ENCODE assay signal across 13 cellular contexts in the genomic region with DNA sequence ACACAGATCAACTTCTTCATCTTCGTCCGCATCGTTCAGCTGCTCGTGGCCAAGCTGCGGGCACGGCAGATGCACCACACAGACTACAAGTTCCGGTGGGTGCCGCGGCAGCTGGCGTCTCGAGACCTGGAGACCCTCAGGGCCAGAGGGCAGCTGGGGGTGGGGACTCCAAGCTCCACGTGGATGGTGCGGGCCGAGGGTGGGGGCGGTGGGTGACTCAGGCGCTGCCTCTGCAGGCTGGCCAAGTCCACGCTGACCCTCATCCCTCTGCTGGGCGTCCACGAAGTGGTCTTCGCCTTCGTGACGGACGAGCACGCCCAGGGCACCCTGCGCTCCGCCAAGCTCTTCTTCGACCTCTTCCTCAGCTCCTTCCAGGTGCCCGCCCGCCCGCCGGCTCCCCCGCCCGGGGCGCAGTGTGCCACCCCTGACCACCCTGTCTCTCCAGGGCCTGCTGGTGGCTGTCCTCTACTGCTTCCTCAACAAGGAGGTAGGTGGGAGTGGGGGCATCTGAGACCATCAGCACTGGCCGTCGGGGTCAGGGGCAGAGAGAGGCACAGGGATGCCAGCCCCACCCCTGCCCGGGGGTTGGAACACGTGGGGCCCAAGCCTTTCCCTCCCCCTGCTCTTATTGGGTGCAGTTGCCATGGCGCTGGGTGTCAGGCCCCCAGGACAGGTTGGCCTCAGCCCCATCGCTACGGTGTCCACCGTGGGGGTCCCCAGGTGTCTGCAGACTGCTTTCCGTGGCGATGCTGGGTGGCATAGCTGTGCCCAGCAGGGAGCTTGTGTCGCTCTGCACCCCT. TPM values are rescaled to one million over a fixed set of nuclear protein-coding genes. Genes with fewer than 3 reads are reported as not detected.
DNase-seq lines count a peak whose midpoint lies in the region; ATAC-seq and TF ChIP-seq lines count a peak whose summit lies in the region.
"Had no signal": no experiment of that assay in that cellular context is flagged by ENCODE, and none has a peak within 500 bp of the region (broad histone marks: within the 10 kb centered on the region; RNA-seq: fewer than 3 reads in every experiment).

No MANE protein-coding gene starts in this region.

- no peak for ATAC-seq in RWPE2 (ENCODE audit: low read depth)
- no peak for ATAC-seq in right lobe of liver
- ATAC-seq in GM23338: no peak
- ATAC-seq in HG02571 (IDR thresholded peaks at IDR 0.05; ENCODE audit: unreplicated experiment): no peak

- no peaks in the 10 kb centered on the region; the same call in 1 of the 3 replicates for H3K4me1 Mint-ChIP-seq in GM23338

- H3K79me2 ChIP-seq in GM23338 (replicated peaks; ENCODE audit: insufficient read depth): no peaks in the 10 kb centered on the region

- WGBS in right lobe of liver (ENCODE audit: insufficient coverage, low coverage, low lambda C conversion rate, missing lambda C conversion rate): 78% methylated on average over 13 of the region's 45 CpGs

- H3K27ac ChIP-seq in RWPE2 (ENCODE audit: poor library complexity, severe bottlenecking): no peak overlapping the region
- H3K27ac ChIP-seq in right lobe of liver: no peak overlapping the region
- no peak overlapping the region for H3K27ac ChIP-seq in GM23338 (ENCODE audit: low read depth)
- H3K27ac ChIP-seq: A549 had no signal

- H3K36me3 Mint-ChIP-seq in GM23338 (ENCODE audit: low read depth): no peaks in the 10 kb centered on the region; the same call in 2 of the 3 replicates
- H3K36me3 Mint-ChIP-seq: CD8-positive, alpha-beta memory T cell had no signal

- H3K4me3 ChIP-seq in H7 (ENCODE audit: insufficient read depth, low read depth, low read length) (no peak overlapping the region), RWPE2 (ENCODE audit: severe bottlenecking) (no peak overlapping the region), right lobe of liver (no peak overlapping the region), GM23338 (no peak overlapping the region)
- H3K4me3 ChIP-seq: A549 had no signal

- no peak overlapping the region for H3K27ac Mint-ChIP-seq in GM23338
- H3K27ac Mint-ChIP-seq: CD8-positive, alpha-beta memory T cell had no signal

- H3K27me3 Mint-ChIP-seq in GM23338 (ENCODE audit: insufficient read depth, low read depth, poor library complexity): peaks cover 14% of the 10 kb centered on the region

- H3K4me3 Mint-ChIP-seq in GM23338: no peak overlapping the region
- H3K4me3 Mint-ChIP-seq: CD8-positive, alpha-beta memory T cell had no signal

- H3K27me3 ChIP-seq in H7 (ENCODE audit: control insufficient read depth, insufficient read depth, low read length) (no peaks in the 10 kb centered on the region), RWPE2 (ENCODE audit: insufficient read depth, poor library complexity, severe bottlenecking) (peaks cover 10% of the 10 kb centered on the region), right lobe of liver (no peaks in the 10 kb centered on the region), GM23338 (ENCODE audit: insufficient read depth) (no peaks in the 10 kb centered on the region)

- no peaks in the 10 kb centered on the region for H3K9me3 ChIP-seq in RWPE2 (ENCODE audit: severe bottlenecking)
- no peaks in the 10 kb centered on the region for H3K9me3 ChIP-seq in right lobe of liver
- H3K9me3 ChIP-seq: A549, Caco-2 had no signal

- peaks cover under 1% of the 10 kb centered on the region; the same call in 1 of the 2 replicates for H3F3A ChIP-seq in GM23338 (replicated peaks; ENCODE audit: low read depth)

- H3K4me2 ChIP-seq in GM23338: no peak overlapping the region
- H3K4me2 ChIP-seq: A549 had no signal

- peak; percentile 67 for DNase-seq in H7
- peak; percentile 71 for DNase-seq in RWPE2 (ENCODE audit: low spot score)
- DNase-seq in right lobe of liver: peak in 2 of 3 donors; percentile 44 to 52
- DNase-seq in GM23338 (ENCODE audit: low spot score): no peak
- DNase-seq in NK-92 treated with Interleukin-12 subunit alpha and Interleukin-12 subunit beta, amount 100 ng/mL, for 24 hours (lab: John Stamatoyannopoulos, UW): no peak
- DNase-seq: BE2C; Caco-2; CD8-positive, alpha-beta memory T cell; DND-41; GDM1 had no signal

- no peak overlapping the region for H2AFZ ChIP-seq in GM23338

- intact Hi-C loops in right lobe of liver (cut with DNase I): no loop called here

- H3K9me2 ChIP-seq in GM23338 (ENCODE audit: insufficient read depth): no peaks in the 10 kb centered on the region

- H3K4me1 ChIP-seq in RWPE2 (ENCODE audit: insufficient read depth, poor library complexity, severe bottlenecking) (no peaks in the 10 kb centered on the region), right lobe of liver (no peaks in the 10 kb centered on the region), GM23338 (ENCODE audit: insufficient read depth) (no peaks in the 10 kb centered on the region; the same call in 1 of the 2 replicates)

- peaks cover 4% of the 10 kb centered on the region for H3K9me3 Mint-ChIP-seq in GM23338
- H3K9me3 Mint-ChIP-seq: CD8-positive, alpha-beta memory T cell had no signal

- H3K36me3 ChIP-seq in H7 (replicated peaks; ENCODE audit: control insufficient read depth, insufficient read depth, low read length) (no peaks in the 10 kb centered on the region), RWPE2 (ENCODE audit: low read depth) (no peaks in the 10 kb centered on the region), right lobe of liver (peaks cover 0 to 3% (median 0%) of the 10 kb centered on the region in 4 donors), GM23338 (ENCODE audit: insufficient read depth) (no peaks in the 10 kb centered on the region)
- H3K36me3 ChIP-seq: BE2C had no signal

- TF ChIP-seq CTCF in RWPE2 (IDR thresholded peaks at IDR 0.05; ENCODE audit: poor library complexity, severe bottlenecking) (no peak), right lobe of liver (IDR thresholded peaks at IDR 0.05) (no peak), GM23338 (conservative IDR thresholded peaks at IDR 0.05; ENCODE audit: low read depth in 2 of 2) (no peak)

- H4K20me1 ChIP-seq in GM23338 (replicated peaks; ENCODE audit: insufficient read depth): no peaks in the 10 kb centered on the region

- TF ChIP-seq POLR2A in right lobe of liver (IDR thresholded peaks at IDR 0.05): no peak

TF ChIP-seq in GM23338, 12 proteins besides CTCF, POLR2A, EP300 and RAD21 (continues in another document):
- TF ChIP-seq CREB1 (CRISPR knock-in tag; IDR thresholded peaks at IDR 0.05; ENCODE audit: low read depth): no peak
- no peak for TF ChIP-seq POLR2AphosphoS5 (IDR thresholded peaks at IDR 0.05; ENCODE audit: low read depth)
- TF ChIP-seq, protein P1, sequence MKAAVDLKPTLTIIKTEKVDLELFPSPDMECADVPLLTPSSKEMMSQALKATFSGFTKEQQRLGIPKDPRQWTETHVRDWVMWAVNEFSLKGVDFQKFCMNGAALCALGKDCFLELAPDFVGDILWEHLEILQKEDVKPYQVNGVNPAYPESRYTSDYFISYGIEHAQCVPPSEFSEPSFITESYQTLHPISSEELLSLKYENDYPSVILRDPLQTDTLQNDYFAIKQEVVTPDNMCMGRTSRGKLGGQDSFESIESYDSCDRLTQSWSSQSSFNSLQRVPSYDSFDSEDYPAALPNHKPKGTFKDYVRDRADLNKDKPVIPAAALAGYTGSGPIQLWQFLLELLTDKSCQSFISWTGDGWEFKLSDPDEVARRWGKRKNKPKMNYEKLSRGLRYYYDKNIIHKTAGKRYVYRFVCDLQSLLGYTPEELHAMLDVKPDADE (IDR thresholded peaks at IDR 0.05): no peak

RNA-seq across cellular contexts. Expression of gene GCGR, which starts 8.8 kb away (rescaled TPM):
- total RNA-seq in H7 (2014; rRNA removed; shearing (Covaris generic)): 0.07 and 0.11 TPM in 2 replicates
- 100 to 1,000 TPM in 2 of 6 experiments, 10 to 100 TPM in 4; 39.5 to 146 (median 68.5) TPM for total RNA-seq in right lobe of liver
- total RNA-seq in GM23338 (2014; rRNA removed; shearing (Covaris generic)): 0.17 and 0.31 TPM in 2 replicates
- 0.23 and 0.92 TPM in 2 replicates for polyA plus RNA-seq in GM23338 (2016; fragmentation: Nextera tagmentation; extraction: Ambion mirVana)
- total RNA-seq: CD8-positive, alpha-beta memory T cell had no signal
- polyA plus RNA-seq: AG04450; CD8-positive, alpha-beta memory T cell had no signal

RNA-seq across cellular contexts. Expression of gene MCRIP1, which starts 20.3 kb away (rescaled TPM):
- 180 and 204 TPM in 2 replicates for total RNA-seq in H7 (2014; rRNA removed; shearing (Covaris generic))
- 10 to 100 TPM; 19.0 to 32.6 (median 25.7) TPM for total RNA-seq in right lobe of liver
- 85.2 and 110 TPM in 2 replicates for total RNA-seq in GM23338 (2014; rRNA removed; shearing (Covaris generic))
- polyA plus RNA-seq in GM23338 (2016; fragmentation: Nextera tagmentation; extraction: Ambion mirVana): 99.5 and 101 TPM in 2 replicates

RNA-seq across cellular contexts. Expression of gene PPP1R27, which starts 22.1 kb away (rescaled TPM):
- total RNA-seq in H7 (2014; rRNA removed; shearing (Covaris generic)): not detected in 2 replicates
- under 1 TPM in 3 of 6 experiments, not detected in 3; 0.27 to 0.62 (median 0.40) TPM for total RNA-seq in right lobe of liver
- not detected in 2 replicates for total RNA-seq in GM23338 (2014; rRNA removed; shearing (Covaris generic))
- polyA plus RNA-seq in GM23338 (2016; fragmentation: Nextera tagmentation; extraction: Ambion mirVana): 0.40 and 0.65 TPM in 2 replicates
- total RNA-seq: CD8-positive, alpha-beta memory T cell had no signal
- polyA plus RNA-seq: AG04450; CD8-positive, alpha-beta memory T cell had no signal

RNA-seq across cellular contexts. Expression of gene P4HB, which starts 47.6 kb away (rescaled TPM):
- 421 and 528 TPM in 2 replicates for total RNA-seq in H7 (2014; rRNA removed; shearing (Covaris generic))
- 1,000 to 10,000 TPM in 5 of 6 experiments, 100 to 1,000 TPM in 1; 856 to 5,039 (median 1,455) TPM for total RNA-seq in right lobe of liver
- total RNA-seq in GM23338 (2014; rRNA removed; shearing (Covaris generic)): 418 and 620 TPM in 2 replicates
- polyA plus RNA-seq in GM23338 (2016; fragmentation: Nextera tagmentation; extraction: Ambion mirVana): 206 and 209 TPM in 2 replicates

RNA-seq across cellular contexts. Expression of gene ARHGDIA, which starts 58.4 kb away (rescaled TPM):
- 127 and 158 TPM in 2 replicates for total RNA-seq in H7 (2014; rRNA removed; shearing (Covaris generic))
- total RNA-seq in right lobe of liver: 100 to 1,000 TPM in 5 of 6 experiments, 10 to 100 TPM in 1; 92.4 to 162 (median 137) TPM
- 80.1 and 125 TPM in 2 replicates for total RNA-seq in GM23338 (2014; rRNA removed; shearing (Covaris generic))
- polyA plus RNA-seq in GM23338 (2016; fragmentation: Nextera tagmentation; extraction: Ambion mirVana): 140 and 152 TPM in 2 replicates

Comparison
In these comparisons a context has a peak if more than half of its experiments do, and no peak if none do; other contexts are left out.
1. DNase-seq: peak in H7 (single experiment), RWPE2 (single experiment) and right lobe of liver (2 of 3); none in GM23338 (single experiment) and NK-92 treated with Interleukin-12 subunit alpha and Interleukin-12 subunit beta, amount 100 ng/mL, for 24 hours (single experiment).
2. RNA of gene GCGR, which starts 8.8 kb away (total RNA-seq): 39.5 to 146 TPM in right lobe of liver; 0.17 to 0.31 TPM in GM23338 and 0.07 to 0.11 TPM in H7; every median in the first group is over 10 times any median in the second.